In genomic region chr17:8002646-8003593, GRCh38 we compare ENCODE assay signal across 13 cellular contexts. TPM values are rescaled to one million over a fixed set of nuclear protein-coding genes. Genes with fewer than 3 reads are reported as not detected.
DNase-seq lines count a peak whose midpoint lies in the region; ATAC-seq, FAIRE-seq and TF ChIP-seq lines count a peak whose summit lies in the region.
"Had no signal": no experiment of that assay in that cellular context is flagged by ENCODE, and none has a peak within 500 bp of the region (broad histone marks: within the 10 kb centered on the region; RNA-seq: fewer than 3 reads in every experiment).

No MANE protein-coding gene starts in this region.

- intact Hi-C loops in Right ventricle myocardium superior (cut with DNase I), result no loop called here
- intact Hi-C loops in cardiac septum (cut with DNase I), result no loop called here

- no peak overlapping the region for H3K27ac ChIP-seq in esophagus (ENCODE audit: low read depth in 2 of 2, low read length in 1 of 2)
- H3K27ac ChIP-seq in mesodermal cell (ENCODE audit: low read depth, low read length, severe bottlenecking), result no peak overlapping the region
- H3K27ac ChIP-seq in upper lobe of left lung, result no peak overlapping the region
- H3K27ac ChIP-seq in small intestine (ENCODE audit: low read depth in 1 of 2, low read length in 1 of 2), result no peak overlapping the region

- ATAC-seq in Right ventricle myocardium superior (ENCODE audit: poor library complexity), result peak; percentile 41
- peak in 1 of 2 donors; percentile 52 for ATAC-seq in upper lobe of left lung (ENCODE audit: low FRiP score in 2 of 2)

- peaks cover 0 to 12% of the 10 kb centered on the region in 2 donors for H3K27me3 ChIP-seq in esophagus (ENCODE audit: control insufficient read depth in 1 of 2, insufficient read depth in 2 of 2, low read length in 2 of 2)
- H3K27me3 ChIP-seq in upper lobe of left lung, result peaks cover 0 to 23% (median 11%) of the 10 kb centered on the region in 4 donors
- peaks cover 0 to 19% of the 10 kb centered on the region in 2 donors for H3K27me3 ChIP-seq in small intestine (ENCODE audit: control insufficient read depth in 2 of 2, insufficient read depth in 2 of 2, low read length in 2 of 2)

- FAIRE-seq in small intestine (lab: Jason Lieb, UNC) (no peak), urothelium cell line (lab: Jason Lieb, UNC) (no peak)

- no peak for TF ChIP-seq CTCF in upper lobe of left lung (IDR thresholded peaks at IDR 0.05)

- H3K4me3 ChIP-seq in esophagus (ENCODE audit: low read depth in 1 of 2, low read length in 2 of 2) (peak overlapping the region; percentile 6 to 12), mesodermal cell (ENCODE audit: extremely low read depth, insufficient read depth, low read length, poor library complexity, severe bottlenecking) (peak overlapping the region; percentile 19), upper lobe of left lung (peak overlapping the region in 3 of 4 donors; percentile 3 to 30 (median 29)), small intestine (ENCODE audit: low read depth in 1 of 2, low read length in 2 of 2) (peak overlapping the region in 1 of 2 donors; percentile 2)

- H3K36me3 ChIP-seq in esophagus (ENCODE audit: control insufficient read depth in 2 of 2, insufficient read depth in 2 of 2, low read length in 1 of 2) (no peaks in the 10 kb centered on the region), mesodermal cell (ENCODE audit: control insufficient read depth, insufficient read depth, low read length) (no peaks in the 10 kb centered on the region), upper lobe of left lung (no peaks in the 10 kb centered on the region), small intestine (ENCODE audit: control insufficient read depth in 2 of 2, insufficient read depth in 2 of 2, low read length in 2 of 2) (no peaks in the 10 kb centered on the region)

- TF ChIP-seq POLR2A in upper lobe of left lung (IDR thresholded peaks at IDR 0.05), result no peak

- no peak for TF ChIP-seq EP300 in upper lobe of left lung (IDR thresholded peaks at IDR 0.05)

- WGBS in esophagus, 2 donors, result 10% methylated on average over 80 to 98 of the region's 98 CpGs
- WGBS in mesodermal cell (ENCODE audit: insufficient coverage in 2 of 2), 2 experiments, result 34 to 35% methylated on average over 81 to 92 of the region's 98 CpGs
- WGBS in upper lobe of left lung, 2 donors, result 12 to 23% methylated on average over 3 to 55 of the region's 98 CpGs
- WGBS in small intestine, 3 donors, result 6 to 8% (median 6%) methylated on average over 75 to 98 of the region's 98 CpGs

- H3K9me3 ChIP-seq in esophagus (ENCODE audit: control insufficient read depth in 2 of 2, insufficient read depth in 1 of 2, low read depth in 1 of 2, low read length in 1 of 2), result no peaks in the 10 kb centered on the region
- H3K9me3 ChIP-seq in mesodermal cell (ENCODE audit: control insufficient read depth, low read length), result no peaks in the 10 kb centered on the region
- no peaks in the 10 kb centered on the region for H3K9me3 ChIP-seq in upper lobe of left lung
- no peaks in the 10 kb centered on the region for H3K9me3 ChIP-seq in small intestine (ENCODE audit: control insufficient read depth, low read depth)

- DNase-seq in Right ventricle myocardium superior, result no peak
- no peak for DNase-seq in cardiac septum (ENCODE audit: low spot score)
- peak in 1 of 2 donors; percentile 85 for DNase-seq in upper lobe of left lung
- no peak for DNase-seq in small intestine
- DNase-seq in DMS79 treated with DMSO at 0.1 percent for 48 hours (lab: John Stamatoyannopoulos, UW), result no peak
- no peak for DNase-seq in urothelium cell line (ENCODE audit: low spot score)
- DNase-seq: EL, NCI-H146 had no signal

- H3K4me1 ChIP-seq in esophagus (ENCODE audit: control insufficient read depth in 2 of 2, insufficient read depth in 2 of 2, low read length in 1 of 2), result peaks cover 0 to 11% of the 10 kb centered on the region in 2 donors
- H3K4me1 ChIP-seq in mesodermal cell (ENCODE audit: control insufficient read depth, insufficient read depth, low read length, poor library complexity, severe bottlenecking), result peaks cover 6% of the 10 kb centered on the region
- H3K4me1 ChIP-seq in upper lobe of left lung, result peaks cover 10 to 25% (median 16%) of the 10 kb centered on the region in 4 donors
- H3K4me1 ChIP-seq in small intestine (ENCODE audit: control insufficient read depth in 2 of 2, insufficient read depth in 1 of 2, low read depth in 1 of 2, low read length in 1 of 2), result no peaks in the 10 kb centered on the region

RNA-seq across cellular contexts. Expression of gene GUCY2D, which starts 0.5 kb away (rescaled TPM):
- total RNA-seq in Right ventricle myocardium superior (not detected), cardiac septum (not detected), upper lobe of left lung (1 to 10 TPM in 3 of 6 donors, not detected in 3; 2.6 to 5.0 (median 3.8) TPM)
- polyA plus RNA-seq in esophagus (under 1 TPM; 0.19 to 0.59 TPM), small intestine (not detected)
- 0.70 TPM for polyA plus RNA-seq in mesodermal cell (2013, experiment 1 of 2)
- polyA plus RNA-seq in mesodermal cell (2013, experiment 2 of 2), result 0.56 TPM
- total RNA-seq: bronchial epithelial cell, HT1080 had no signal
- polyA plus RNA-seq: AG04450 had no signal

RNA-seq across cellular contexts. Expression of gene ALOX15B, which starts 35.9 kb away (rescaled TPM):
- total RNA-seq in Right ventricle myocardium superior, result not detected
- total RNA-seq in cardiac septum, result not detected
- polyA plus RNA-seq in esophagus, result 10 to 100 TPM; 22.8 to 24.7 TPM
- polyA plus RNA-seq in mesodermal cell (2013, experiment 1 of 2), result not detected
- not detected for polyA plus RNA-seq in mesodermal cell (2013, experiment 2 of 2)
- 100 to 1,000 TPM in 3 of 6 donors, 10 to 100 TPM in 3; 46.2 to 177 (median 105) TPM for total RNA-seq in upper lobe of left lung
- polyA plus RNA-seq in small intestine, result 1 to 10 TPM in 2 of 3 donors, under 1 TPM in 1; 0.45 to 2.0 (median 1.9) TPM
- total RNA-seq: HT1080 had no signal
- polyA plus RNA-seq: AG04450 had no signal

Comparison
In these comparisons a context has a peak if more than half of its experiments do, and no peak if none do; other contexts are left out.
1. RNA of gene ALOX15B, which starts 35.9 kb away (total RNA-seq): 46.2 to 177 TPM in upper lobe of left lung; not detected in Right ventricle myocardium superior (single experiment) and not detected in cardiac septum (single experiment); every median in the first group is over 10 times any median in the second.